ENCODE assay signal across 2 cellular contexts in genomic region chr2:231407686-231408085, GRCh38. TPM values are rescaled to one million over a fixed set of nuclear protein-coding genes. Genes with fewer than 3 reads are reported as not detected.
"Had no signal": no experiment of that assay in that cellular context is flagged by ENCODE, and none has a peak within 500 bp of the region (broad histone marks: within the 10 kb centered on the region; RNA-seq: fewer than 3 reads in every experiment).

No MANE protein-coding gene starts in this region.

RNA-seq across cellular contexts. Expression of gene B3GNT7, which starts 12.2 kb away (rescaled TPM):
- total RNA-seq: activated naive CD4-positive, alpha-beta T cell treated with anti-CD3 and anti-CD28 coated beads for 36 hours; activated T-helper 1 cell treated with anti-CD3 and anti-CD28 coated beads, Interleukin-12 subunit alpha, Interleukin-12 subunit beta, Interleukin-2, Interleukin-4 antibody, amounts not matched to agents 30 ng/mL and 10 ng/mL and 1 ng/mL, durations not matched to agents 14 hours and 24 hours and 36 hours had no signal
